ENCODE assay signal across 1 cellular context in the genomic region with DNA sequence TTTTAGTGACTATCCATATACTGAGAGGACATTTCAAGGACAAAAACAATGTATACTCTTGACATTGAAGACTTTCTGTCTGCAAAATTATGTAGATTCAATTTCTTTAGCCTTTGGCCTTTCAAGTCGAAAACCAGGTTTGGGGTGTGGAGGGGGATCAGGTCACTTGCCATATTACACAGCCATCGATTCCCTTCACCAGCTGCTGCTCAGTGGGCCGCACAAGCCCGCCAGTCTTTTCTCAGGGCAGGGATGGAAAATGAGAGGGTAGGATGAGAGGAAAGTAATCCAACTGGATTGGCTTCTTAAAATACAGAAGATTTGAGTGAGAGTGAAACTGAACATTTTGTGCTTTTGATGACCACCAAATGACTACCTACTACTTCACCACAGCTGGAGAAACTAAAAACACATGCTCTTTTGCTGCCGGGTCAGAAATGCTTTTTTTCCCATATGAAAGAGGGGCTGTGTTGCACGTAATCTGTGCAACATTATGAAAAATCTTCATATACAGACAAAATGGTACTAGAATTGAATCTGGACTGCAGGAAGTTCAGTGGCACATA.
TF ChIP-seq lines count a peak whose summit lies in the region.

No MANE protein-coding gene starts in this region.

TF ChIP-seq in HEK293, 187 proteins besides CTCF, POLR2A, EP300 and RAD21 (continued from another document):
- TF ChIP-seq, protein P1, sequence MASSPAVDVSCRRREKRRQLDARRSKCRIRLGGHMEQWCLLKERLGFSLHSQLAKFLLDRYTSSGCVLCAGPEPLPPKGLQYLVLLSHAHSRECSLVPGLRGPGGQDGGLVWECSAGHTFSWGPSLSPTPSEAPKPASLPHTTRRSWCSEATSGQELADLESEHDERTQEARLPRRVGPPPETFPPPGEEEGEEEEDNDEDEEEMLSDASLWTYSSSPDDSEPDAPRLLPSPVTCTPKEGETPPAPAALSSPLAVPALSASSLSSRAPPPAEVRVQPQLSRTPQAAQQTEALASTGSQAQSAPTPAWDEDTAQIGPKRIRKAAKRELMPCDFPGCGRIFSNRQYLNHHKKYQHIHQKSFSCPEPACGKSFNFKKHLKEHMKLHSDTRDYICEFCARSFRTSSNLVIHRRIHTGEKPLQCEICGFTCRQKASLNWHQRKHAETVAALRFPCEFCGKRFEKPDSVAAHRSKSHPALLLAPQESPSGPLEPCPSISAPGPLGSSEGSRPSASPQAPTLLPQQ (tag by site-specific recombination; IDR thresholded peaks at IDR 0.05), result no peak
- no peak for TF ChIP-seq ZNF404 (tag by site-specific recombination; IDR thresholded peaks at IDR 0.05)
